8 cellular contexts compared by ENCODE assay signal in the genomic region with DNA sequence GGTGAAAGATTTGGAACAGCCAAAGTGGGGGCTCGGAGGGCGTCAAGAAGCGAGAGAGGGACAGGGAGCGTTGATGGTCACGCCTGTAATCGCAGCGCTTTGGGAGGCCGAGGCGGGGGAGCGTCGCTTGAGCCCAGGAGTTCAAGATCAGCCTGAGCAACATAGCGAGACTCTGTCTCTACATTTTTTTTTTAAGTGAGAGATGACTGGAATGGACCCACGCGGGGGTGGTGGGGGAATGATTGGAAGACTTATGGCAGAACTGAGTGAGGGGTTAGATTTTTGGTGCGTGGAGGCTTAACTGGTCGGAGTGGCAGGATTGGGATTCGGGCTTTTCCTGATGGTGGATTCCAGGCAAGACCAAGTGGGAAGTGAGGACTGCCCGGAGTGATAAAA. TPM values are rescaled to one million over a fixed set of nuclear protein-coding genes. Genes with fewer than 3 reads are reported as not detected.
A peak's percentile ranks its signal among the peaks of the same experiment; 100 is the strongest.
DNase-seq lines count a peak whose midpoint lies in the region; ATAC-seq, FAIRE-seq and TF ChIP-seq lines count a peak whose summit lies in the region.

No MANE protein-coding gene starts in this region.

- ATAC-seq in lower lobe of right lung (peak in 1 of 2 donors; percentile 31), aorta (ENCODE audit: low FRiP score) (no peak), HG03095 (IDR thresholded peaks at IDR 0.05; ENCODE audit: unreplicated experiment) (no peak), HG03175 (IDR thresholded peaks at IDR 0.05; ENCODE audit: unreplicated experiment) (no peak)

- peak overlapping the region; percentile 91 for H3K27ac ChIP-seq in lower lobe of right lung
- H3K27ac ChIP-seq in aorta (ENCODE audit: low read depth in 1 of 2, low read length in 2 of 2) = peak overlapping the region in 1 of 2 donors; percentile 78

- H3K36me3 ChIP-seq in bronchial epithelial cell (ENCODE audit: control insufficient read depth, insufficient read depth, low read length) = peaks cover 16% of the 10 kb centered on the region
- H3K36me3 ChIP-seq in lower lobe of right lung = peaks cover 38% of the 10 kb centered on the region
- no peaks in the 10 kb centered on the region for H3K36me3 ChIP-seq in aorta (ENCODE audit: control insufficient read depth in 1 of 2, insufficient read depth in 2 of 2, low read length in 1 of 2)

- 1 to 2% methylated on average over 18 of the region's 18 CpGs for WGBS in aorta, 2 donors

- H3K4me3 ChIP-seq in AG04449 (ENCODE audit: low read depth, low read length) (peak overlapping the region; percentile 83), bronchial epithelial cell (ENCODE audit: low read depth, low read length) (peak overlapping the region; percentile 84), lower lobe of right lung (peak overlapping the region; percentile 95), aorta (ENCODE audit: low read length in 2 of 2) (peak overlapping the region; percentile 47 to 68)

- DNase-seq in AG04449 (ENCODE audit: low read depth, low spot score) = no peak
- no peak for DNase-seq in bronchial epithelial cell (ENCODE audit: low read depth)
- no peak for DNase-seq in lower lobe of right lung
- no peak for DNase-seq in aorta
- DNase-seq in GM13976 (ENCODE audit: low spot score) = no peak

- intact Hi-C loops in lower lobe of right lung (cut with DNase I) = no loop called here
- intact Hi-C loops in aorta (cut with DNase I) = no loop called here

- H3K4me1 ChIP-seq in lower lobe of right lung (peaks cover 17% of the 10 kb centered on the region), aorta (ENCODE audit: control insufficient read depth in 1 of 2, insufficient read depth in 2 of 2, low read length in 2 of 2) (peaks cover 0 to 8% of the 10 kb centered on the region in 2 donors)

- no peak for FAIRE-seq in bronchial epithelial cell (lab: Jason Lieb, UNC)

- in situ Hi-C loops in GM13976 (cut with MboI; ENCODE audit: low sequenced_read_pairs, unreplicated experiment) = no loop called here

- TF ChIP-seq CTCF in AG04449 (IDR thresholded peaks at IDR 0.05; ENCODE audit: insufficient read depth, low read length, missing control alignments) (no peak), bronchial epithelial cell (IDR thresholded peaks at IDR 0.05; ENCODE audit: insufficient read depth, low read length, severe bottlenecking) (no peak), lower lobe of right lung (IDR thresholded peaks at IDR 0.05) (no peak), GM13976 (IDR thresholded peaks at IDR 0.05; ENCODE audit: borderline replicate concordance, control extremely low read depth, extremely low read depth, insufficient read depth, missing control alignments) (no peak)

- H3K27me3 ChIP-seq in bronchial epithelial cell (ENCODE audit: control insufficient read depth, insufficient read depth, low read length) (no peaks in the 10 kb centered on the region), lower lobe of right lung (ENCODE audit: low read depth) (no peaks in the 10 kb centered on the region), aorta (ENCODE audit: control insufficient read depth in 1 of 2, insufficient read depth in 2 of 2, low read length in 1 of 2) (no peaks in the 10 kb centered on the region)

- TF ChIP-seq EP300 in Ishikawa (IDR thresholded peaks at IDR 0.05; ENCODE audit: borderline replicate concordance) = no peak

- CTCF ChIA-PET in AG04449 (lab: Yijun Ruan, JAX) = interaction anchor here (1.3 to 5.3 kb wide), 7 partner anchors 10 to 145 kb away, joined by 3 to 45 read pairs (median 8); a partner anchor contains a TSS

- no peak for TF ChIP-seq RAD21 in Ishikawa (IDR thresholded peaks at IDR 0.05; ENCODE audit: low read depth)

- POLR2A ChIA-PET in AG04449 (lab: Yijun Ruan, JAX) = interaction anchor here (1.2 to 1.7 kb wide), 4 partner anchors 9 to 28 kb away, joined by 5 to 35 read pairs (median 6); a partner anchor contains a TSS

- H3K9me3 ChIP-seq in lower lobe of right lung (no peaks in the 10 kb centered on the region), aorta (ENCODE audit: control insufficient read depth, low read length) (no peaks in the 10 kb centered on the region)

TF ChIP-seq in Ishikawa, 13 proteins besides CTCF, POLR2A, EP300 and RAD21:
- TF ChIP-seq, protein P1, sequence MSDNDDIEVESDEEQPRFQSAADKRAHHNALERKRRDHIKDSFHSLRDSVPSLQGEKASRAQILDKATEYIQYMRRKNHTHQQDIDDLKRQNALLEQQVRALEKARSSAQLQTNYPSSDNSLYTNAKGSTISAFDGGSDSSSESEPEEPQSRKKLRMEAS (IDR thresholded peaks at IDR 0.05) = peak; percentile 6; the same call in 1 of the 2 replicates
- TF ChIP-seq CEBPB (IDR thresholded peaks at IDR 0.05) = no peak

RNA-seq across cellular contexts. Expression of a gene that starts 0.7 kb away (rescaled TPM):
- total RNA-seq in bronchial epithelial cell = 209 and 260 TPM in 2 replicates
- total RNA-seq in lower lobe of right lung = 113 TPM
- 100 to 1,000 TPM in 1 of 2 donors, 10 to 100 TPM in 1; 92.4 to 119 TPM for total RNA-seq in aorta
- 100 to 1,000 TPM in 1 of 2 donors, 10 to 100 TPM in 1; 95.5 to 108 TPM for polyA plus RNA-seq in aorta

RNA-seq across cellular contexts. Expression of a gene that starts 12.7 kb away (rescaled TPM):
- under 0.01 and 0.13 TPM in 2 replicates for total RNA-seq in bronchial epithelial cell
- 0.59 TPM for total RNA-seq in lower lobe of right lung
- 1 to 10 TPM; 3.3 to 4.7 TPM for total RNA-seq in aorta
- polyA plus RNA-seq in aorta = 1 to 10 TPM in 1 of 2 donors, under 1 TPM in 1; 0.50 to 6.9 TPM

RNA-seq across cellular contexts. Expression of a gene that starts 13.4 kb away (rescaled TPM):
- total RNA-seq in bronchial epithelial cell (0.13 and 0.26 TPM in 2 replicates), lower lobe of right lung (0.62 TPM), aorta (10 to 100 TPM; 19.6 to 26.1 TPM)
- 10 to 100 TPM in 1 of 2 donors, 1 to 10 TPM in 1; 1.9 to 11.3 TPM for polyA plus RNA-seq in aorta

RNA-seq across cellular contexts. Expression of a gene that starts 27.8 kb away (rescaled TPM):
- total RNA-seq in bronchial epithelial cell = 15.0 and 15.6 TPM in 2 replicates
- 21.1 TPM for total RNA-seq in lower lobe of right lung
- 10 to 100 TPM; 14.5 to 19.6 TPM for total RNA-seq in aorta
- 10 to 100 TPM; 10.3 to 32.0 TPM for polyA plus RNA-seq in aorta

RNA-seq across cellular contexts. Expression of a gene that starts 39.5 kb away (rescaled TPM):
- 3.5 and 5.0 TPM in 2 replicates for total RNA-seq in bronchial epithelial cell
- 10.9 TPM for total RNA-seq in lower lobe of right lung
- total RNA-seq in aorta = 10 to 100 TPM in 1 of 2 donors, 1 to 10 TPM in 1; 6.9 to 10.7 TPM
- 1 to 10 TPM; 1.1 to 2.6 TPM for polyA plus RNA-seq in aorta

Comparison
In these comparisons a context has a peak if more than half of its experiments do, and no peak if none do; other contexts are left out.
1. RNA of a gene that starts 13.4 kb away (total RNA-seq): 19.6 to 26.1 TPM in aorta; 0.62 TPM in lower lobe of right lung (single experiment) and 0.13 to 0.26 TPM in bronchial epithelial cell; every median in the first group is over 10 times any median in the second.
2. Peak in every context shown above with its lines, with median percentiles within 50 percentile points of each other: H3K4me3 ChIP-seq.